ENCODE assay signal across 8 cellular contexts in the genomic region with DNA sequence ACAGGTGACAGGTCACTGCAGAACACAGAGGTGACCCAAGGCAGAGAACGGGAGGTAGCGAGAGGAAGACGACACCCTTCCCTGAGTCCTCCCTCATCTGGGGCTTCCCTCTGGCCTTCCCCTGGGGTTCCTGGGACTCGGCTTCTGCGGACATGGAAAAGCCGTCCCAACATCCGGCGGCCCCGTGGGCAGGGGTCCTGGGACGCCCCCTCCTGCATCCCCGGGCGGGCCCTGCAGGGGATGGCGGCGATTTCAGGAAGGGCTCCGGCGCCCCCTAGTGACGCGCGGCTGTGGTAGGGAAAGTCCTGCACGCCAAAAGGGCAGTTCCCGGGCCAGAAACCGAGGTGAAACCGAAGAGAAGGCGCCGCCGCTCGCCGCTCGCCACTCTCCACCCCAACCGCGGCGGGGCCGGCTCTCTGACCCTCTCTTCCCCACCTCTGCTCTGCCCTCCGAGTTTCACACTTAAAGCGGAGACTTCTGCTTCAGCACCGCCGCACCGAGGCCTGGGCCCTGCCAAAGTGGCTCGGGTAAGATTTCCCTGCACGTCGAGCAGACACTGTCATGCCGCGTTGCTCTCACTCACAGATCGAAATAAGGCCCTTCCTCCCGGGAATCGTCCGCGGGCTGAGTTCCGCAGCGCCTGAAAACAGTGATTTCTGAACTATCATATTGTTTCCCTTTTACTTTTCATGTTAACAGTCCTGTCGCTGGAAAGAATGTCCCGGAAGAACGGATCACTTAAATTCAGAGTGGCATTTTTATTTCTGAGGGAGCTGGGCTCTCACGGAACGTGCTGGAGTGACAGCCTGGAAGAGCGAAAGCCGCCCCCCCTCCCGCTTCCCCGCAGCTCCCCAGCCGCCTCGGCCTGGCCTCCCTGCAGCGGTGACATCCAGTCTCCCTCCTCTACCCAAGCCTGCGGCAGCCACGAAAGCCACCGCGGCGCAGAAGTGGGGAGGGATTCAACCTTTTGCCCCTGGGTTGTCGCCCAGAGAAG.
DNase-seq lines count a peak whose midpoint lies in the region; ATAC-seq and TF ChIP-seq lines count a peak whose summit lies in the region.

No MANE protein-coding gene starts in this region.

- peaks cover 14% of the 10 kb centered on the region for H3K4me1 Mint-ChIP-seq in endothelial cell (ENCODE audit: unreplicated experiment)

- DNase-seq in AG09319 (ENCODE audit: extremely low read depth, low read depth) (peak; percentile 24), NCI-H748 treated with DMSO at 0.1 percent for 48 hours (lab: John Stamatoyannopoulos, UW) (peak; percentile 49), endothelial cell (ENCODE audit: low spot score) (peak; percentile 96), midbrain (lab: John Stamatoyannopoulos, UW) (peak; percentile 75)
- DNase-seq in activated CD8-positive, alpha-beta memory T cell treated with anti-CD3 and anti-CD28 coated beads for 48 hours (ENCODE audit: low read depth in 2 of 3, low spot score in 2 of 3): peak; percentile 36 to 67 (median 65)
- DNase-seq in stimulated activated CD8-positive, alpha-beta memory T cell treated with anti-CD3 and anti-CD28 coated beads, Interleukin-15, amount 100 ng/mL, for 24 hours (ENCODE audit: low read depth): peak; percentile 61

- peak; percentile 88 for TF ChIP-seq CTCF in AG09319 (IDR thresholded peaks at IDR 0.05; ENCODE audit: low read depth, low read length)
- peak; percentile 93 for TF ChIP-seq CTCF in endothelial cell (IDR thresholded peaks at IDR 0.05; ENCODE audit: unreplicated experiment)

- no peaks in the 10 kb centered on the region for H3K9me3 Mint-ChIP-seq in endothelial cell (ENCODE audit: unreplicated experiment)

- peaks cover 4% of the 10 kb centered on the region for H3K36me3 Mint-ChIP-seq in endothelial cell (ENCODE audit: low read depth, unreplicated experiment)

- ATAC-seq in GM18858 (IDR thresholded peaks at IDR 0.05; ENCODE audit: unreplicated experiment) (peak; percentile 68), HG03064 (IDR thresholded peaks at IDR 0.05; ENCODE audit: low read depth, unreplicated experiment) (peak; percentile 52)

- H3K27me3 Mint-ChIP-seq in endothelial cell (ENCODE audit: unreplicated experiment): peaks cover 10% of the 10 kb centered on the region

- H3K4me3 Mint-ChIP-seq in endothelial cell (ENCODE audit: unreplicated experiment): peak overlapping the region; percentile 92

- peak overlapping the region; percentile 38 for H3K27ac Mint-ChIP-seq in endothelial cell (ENCODE audit: unreplicated experiment)

Comparison
In these comparisons a context has a peak if more than half of its experiments do, and no peak if none do; other contexts are left out.
1. Peak in every context shown above with its lines: DNase-seq and ATAC-seq.
2. DNase-seq: peak in every context shown above with its lines; median percentile 96 in endothelial cell; 75 in midbrain; 65 in activated CD8-positive, alpha-beta memory T cell treated with anti-CD3 and anti-CD28 coated beads for 48 hours; 61 in stimulated activated CD8-positive, alpha-beta memory T cell treated with anti-CD3 and anti-CD28 coated beads, Interleukin-15, amount 100 ng/mL, for 24 hours; 49 in NCI-H748 treated with DMSO at 0.1 percent for 48 hours; 24 in AG09319.